In genomic region chr10:116251602-116252395, GRCh38 we compare ENCODE assay signal across 1 cellular context.
TF ChIP-seq lines count a peak whose summit lies in the region.

No MANE protein-coding gene starts in this region.

TF ChIP-seq in H1, 55 proteins besides CTCF, POLR2A, EP300 and RAD21:
- TF ChIP-seq BACH1 (IDR thresholded peaks at IDR 0.05; ENCODE audit: low read length) (no peak), SUZ12 (IDR thresholded peaks at IDR 0.05; ENCODE audit: low read length) (no peak), EGR1 (IDR thresholded peaks at IDR 0.05; ENCODE audit: borderline replicate concordance, low read depth, low read length) (no peak), POU5F1 (IDR thresholded peaks at IDR 0.05; ENCODE audit: low read depth, low read length) (no peak), TCF12 (IDR thresholded peaks at IDR 0.05; ENCODE audit: low read depth, low read length) (no peak), RBBP5 (IDR thresholded peaks at IDR 0.05; ENCODE audit: borderline replicate concordance, low read depth, low read length) (no peak), JUN (IDR thresholded peaks at IDR 0.05; ENCODE audit: low read depth, low read length) (no peak), SAP30 (IDR thresholded peaks at IDR 0.05; ENCODE audit: insufficient read depth, insufficient replicate concordance, low read length) (no peak), NRF1 (IDR thresholded peaks at IDR 0.05; ENCODE audit: low read depth, low read length) (no peak), CBX8 (IDR thresholded peaks at IDR 0.05; ENCODE audit: borderline replicate concordance, low read depth, low read length) (no peak)
